Comparison of ENCODE assay signal across 1 cellular context in the genomic region with DNA sequence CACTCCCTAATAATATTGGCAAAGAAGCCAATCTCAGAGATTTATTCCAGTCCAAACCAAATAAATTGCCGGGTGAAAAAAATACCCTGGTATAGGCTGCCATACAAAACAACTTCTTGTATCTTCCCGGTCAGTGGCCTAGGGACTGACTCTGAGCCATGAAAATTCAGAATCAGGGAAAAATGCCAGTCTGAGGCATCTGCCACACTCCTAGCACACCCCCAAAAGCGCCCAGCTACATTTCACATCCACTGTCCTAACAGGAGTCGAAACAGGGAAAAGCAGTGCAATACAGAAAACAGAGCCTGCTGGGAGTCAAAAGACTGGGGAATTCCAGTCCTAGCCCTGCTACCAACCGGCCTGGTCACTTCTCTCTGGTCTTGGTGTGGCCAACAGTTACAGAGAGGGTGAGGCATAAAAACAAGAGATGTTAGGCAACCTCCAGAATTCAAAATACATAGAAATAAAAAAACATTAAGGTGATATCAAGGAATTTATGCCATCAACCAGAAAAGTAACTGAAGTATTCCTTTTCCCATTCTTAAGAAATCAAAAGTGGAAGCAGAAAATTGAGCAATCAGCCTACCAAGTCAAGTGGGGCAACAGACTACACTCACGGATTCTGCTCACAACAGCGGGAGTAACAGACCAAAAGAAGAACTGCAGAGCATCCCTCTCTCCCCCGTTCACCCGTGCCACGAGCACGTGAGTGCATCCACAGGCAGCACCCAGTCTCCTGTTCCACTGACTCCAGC.
TF ChIP-seq lines count a peak whose summit lies in the region.

No MANE protein-coding gene starts in this region.

TF ChIP-seq in SK-N-SH, 30 proteins besides CTCF, POLR2A, EP300 and RAD21 (continued from another document):
- no peak for TF ChIP-seq NRF1 (IDR thresholded peaks at IDR 0.05; ENCODE audit: low read depth, low read length)
- TF ChIP-seq NFIC (IDR thresholded peaks at IDR 0.05; ENCODE audit: borderline replicate concordance) = no peak
- TF ChIP-seq RCOR1 (IDR thresholded peaks at IDR 0.05; ENCODE audit: low read length) = no peak
- TF ChIP-seq MAX (IDR thresholded peaks at IDR 0.05; ENCODE audit: low read depth) = no peak
- no peak for TF ChIP-seq TCF12 (IDR thresholded peaks at IDR 0.05)
- no peak for TF ChIP-seq SMC3 (IDR thresholded peaks at IDR 0.05; ENCODE audit: low read depth, low read length)
- TF ChIP-seq EZH2phosphoT487 (IDR thresholded peaks at IDR 0.05; ENCODE audit: borderline replicate concordance, low read depth) = no peak
- TF ChIP-seq, protein P1, sequence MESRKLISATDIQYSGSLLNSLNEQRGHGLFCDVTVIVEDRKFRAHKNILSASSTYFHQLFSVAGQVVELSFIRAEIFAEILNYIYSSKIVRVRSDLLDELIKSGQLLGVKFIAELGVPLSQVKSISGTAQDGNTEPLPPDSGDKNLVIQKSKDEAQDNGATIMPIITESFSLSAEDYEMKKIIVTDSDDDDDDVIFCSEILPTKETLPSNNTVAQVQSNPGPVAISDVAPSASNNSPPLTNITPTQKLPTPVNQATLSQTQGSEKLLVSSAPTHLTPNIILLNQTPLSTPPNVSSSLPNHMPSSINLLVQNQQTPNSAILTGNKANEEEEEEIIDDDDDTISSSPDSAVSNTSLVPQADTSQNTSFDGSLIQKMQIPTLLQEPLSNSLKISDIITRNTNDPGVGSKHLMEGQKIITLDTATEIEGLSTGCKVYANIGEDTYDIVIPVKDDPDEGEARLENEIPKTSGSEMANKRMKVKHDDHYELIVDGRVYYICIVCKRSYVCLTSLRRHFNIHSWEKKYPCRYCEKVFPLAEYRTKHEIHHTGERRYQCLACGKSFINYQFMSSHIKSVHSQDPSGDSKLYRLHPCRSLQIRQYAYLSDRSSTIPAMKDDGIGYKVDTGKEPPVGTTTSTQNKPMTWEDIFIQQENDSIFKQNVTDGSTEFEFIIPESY (IDR thresholded peaks at IDR 0.05; ENCODE audit: borderline replicate concordance, low read depth) = no peak
- no peak for TF ChIP-seq MEF2A (IDR thresholded peaks at IDR 0.05; ENCODE audit: borderline replicate concordance, low read depth)
